Comparison of ENCODE assay signal across 1 cellular context in genomic region chr19:1864480-1865171, GRCh38.
TF ChIP-seq lines count a peak whose summit lies in the region.

No MANE protein-coding gene starts in this region.

TF ChIP-seq in K562, 482 proteins besides CTCF, POLR2A, EP300 and RAD21 (continued from another document and continues in another):
- TF ChIP-seq CEBPZ (IDR thresholded peaks at IDR 0.05; ENCODE audit: borderline replicate concordance, low read depth, low read length) (no peak), POLR2B (IDR thresholded peaks at IDR 0.05; ENCODE audit: low read depth, partially characterized antibody) (no peak), DEAF1 (CRISPR knock-in tag; IDR thresholded peaks at IDR 0.05) (0 out of 2 replicates have a peak, but pooled peaks have one; percentile 33), XRCC3 (IDR thresholded peaks at IDR 0.05) (no peak), KHSRP (IDR thresholded peaks at IDR 0.05) (no peak), ZNF212 (CRISPR knock-in tag; IDR thresholded peaks at IDR 0.05) (no peak), IRF9 (tag; IDR thresholded peaks at IDR 0.05) (no peak), ZNF511 (CRISPR knock-in tag; IDR thresholded peaks at IDR 0.05) (no peak; the same call in 1 of the 2 replicates), RBBP5 (IDR thresholded peaks at IDR 0.05; ENCODE audit: borderline replicate concordance, insufficient read depth, low read length, poor library complexity, severe bottlenecking) (peak; percentile 42), ZNF407 (IDR thresholded peaks at IDR 0.05; ENCODE audit: low read depth) (no peak), HCFC1 (IDR thresholded peaks at IDR 0.05; ENCODE audit: low read depth, low read length) (peak; percentile 35; the same call in 1 of the 2 replicates), MYC (IDR thresholded peaks at IDR 0.05; ENCODE audit: low read depth, low read length) (no peak; the same call in 1 of the 2 replicates), MYC (CRISPR knock-in tag; IDR thresholded peaks at IDR 0.05; ENCODE audit: borderline replicate concordance, low read depth) (no peak), NCOA2 (IDR thresholded peaks at IDR 0.05; ENCODE audit: partially characterized antibody in 2 of 2) (no peak), ZNF655 (CRISPR knock-in tag; IDR thresholded peaks at IDR 0.05) (no peak), CHD2 (IDR thresholded peaks at IDR 0.05; ENCODE audit: low read depth, low read length) (no peak), SMAD1 (IDR thresholded peaks at IDR 0.05; ENCODE audit: low read depth, low read length, partially characterized antibody) (peak; percentile 26), MGA (IDR thresholded peaks at IDR 0.05) (no peak), NFE2 (IDR thresholded peaks at IDR 0.05; ENCODE audit: low read depth) (no peak), ZNF282 (CRISPR knock-in tag; IDR thresholded peaks at IDR 0.05) (no peak), NFYB (IDR thresholded peaks at IDR 0.05; ENCODE audit: extremely low read depth, insufficient read length) (no peak), HDAC3 (IDR thresholded peaks at IDR 0.05; ENCODE audit: borderline replicate concordance, partially characterized antibody) (no peak), XRCC4 (IDR thresholded peaks at IDR 0.05; ENCODE audit: extremely low read depth, insufficient read depth, insufficient read length) (no peak), ILK (tag; IDR thresholded peaks at IDR 0.05; ENCODE audit: borderline replicate concordance, low read depth) (no peak)
